ENCODE assay signal across 11 cellular contexts in genomic region chr3:139564290-139564861, GRCh38. TPM values are rescaled to one million over a fixed set of nuclear protein-coding genes. Genes with fewer than 3 reads are reported as not detected.
DNase-seq lines count a peak whose midpoint lies in the region; ATAC-seq and TF ChIP-seq lines count a peak whose summit lies in the region.
"Had no signal": no experiment of that assay in that cellular context is flagged by ENCODE, and none has a peak within 500 bp of the region (broad histone marks: within the 10 kb centered on the region; RNA-seq: fewer than 3 reads in every experiment).

No MANE protein-coding gene starts in this region.

- H3K27me3 ChIP-seq in endodermal cell (ENCODE audit: control insufficient read depth, insufficient read depth, low read length, poor library complexity, severe bottlenecking), result no peaks in the 10 kb centered on the region
- H3K27me3 ChIP-seq in MG63, result no peaks in the 10 kb centered on the region
- H3K27me3 ChIP-seq: BLaER1 treated with 17β-estradiol and CSF1 and Interleukin-3, amounts not matched to agents 10 nM and 100 nM had no signal

- H3K9me3 Mint-ChIP-seq in endodermal cell, result peaks cover 3% of the 10 kb centered on the region

- peaks cover 2% of the 10 kb centered on the region for H3K27me3 Mint-ChIP-seq in endodermal cell (ENCODE audit: insufficient read depth)

- ATAC-seq in GM19324 (IDR thresholded peaks at IDR 0.05; ENCODE audit: low FRiP score, unreplicated experiment), result no peak

- 66% methylated on average over 5 of the region's 5 CpGs; no CpG with 5 or more reads in 1 of the 2 experiments for WGBS in endodermal cell (ENCODE audit: insufficient coverage in 1 of 2, insufficient read length in 1 of 2), 2 experiments

- H3K4me3 Mint-ChIP-seq in endodermal cell, result no peak overlapping the region

- no peak overlapping the region for H3K27ac Mint-ChIP-seq in endodermal cell

- DNase-seq in NCI-H524 (lab: John Stamatoyannopoulos, UW) (peak; percentile 54 to 77), NCI-H524 treated with DMSO at 0.1 percent for 48 hours (lab: John Stamatoyannopoulos, UW) (no peak), NCI-H82 (lab: John Stamatoyannopoulos, UW) (peak; percentile 67), endodermal cell (peak; percentile 83), retinal pigment epithelial cell (ENCODE audit: low read depth) (no peak), GM19238 (ENCODE audit: insufficient read length, low spot score) (no peak), MG63 (no peak)
- DNase-seq: substantia nigra had no signal

- H3K36me3 ChIP-seq in endodermal cell (ENCODE audit: control insufficient read depth, insufficient read depth, low read length) (no peaks in the 10 kb centered on the region), MG63 (no peaks in the 10 kb centered on the region)
- H3K36me3 ChIP-seq: BLaER1 treated with 17β-estradiol and CSF1 and Interleukin-3, amounts not matched to agents 10 nM and 100 nM had no signal

- H3K9me3 ChIP-seq in endodermal cell (ENCODE audit: control insufficient read depth, low read length), result no peaks in the 10 kb centered on the region
- H3K9me3 ChIP-seq in MG63, result no peaks in the 10 kb centered on the region
- H3K9me3 ChIP-seq: BLaER1 treated with 17β-estradiol and CSF1 and Interleukin-3, amounts not matched to agents 10 nM and 100 nM had no signal

- no peaks in the 10 kb centered on the region for H3K36me3 Mint-ChIP-seq in endodermal cell (ENCODE audit: low read depth)

- H3K4me1 Mint-ChIP-seq in endodermal cell, result no peaks in the 10 kb centered on the region

- no peak overlapping the region for H3K27ac ChIP-seq in endodermal cell (ENCODE audit: low read depth, low read length)
- H3K27ac ChIP-seq: BLaER1 treated with 17β-estradiol and CSF1 and Interleukin-3, amounts not matched to agents 10 nM and 100 nM; HL-60 had no signal

- no peak overlapping the region for H3K4me3 ChIP-seq in endodermal cell (ENCODE audit: low read length)
- H3K4me3 ChIP-seq in retinal pigment epithelial cell (ENCODE audit: low read length), result no peak overlapping the region
- H3K4me3 ChIP-seq in MG63, result no peak overlapping the region
- H3K4me3 ChIP-seq: BLaER1 treated with 17β-estradiol and CSF1 and Interleukin-3, amounts not matched to agents 10 nM and 100 nM had no signal

- TF ChIP-seq CTCF in endodermal cell (conservative IDR thresholded peaks at IDR 0.05) (peak; percentile 74), retinal pigment epithelial cell (conservative IDR thresholded peaks at IDR 0.05; ENCODE audit: low read depth, low read length) (peak; percentile 66)

- no peak overlapping the region for H3K9ac ChIP-seq in endodermal cell (ENCODE audit: extremely low read depth, low read length, poor library complexity, severe bottlenecking)
- H3K9ac ChIP-seq: BLaER1 treated with 17β-estradiol and CSF1 and Interleukin-3, amounts not matched to agents 10 nM and 100 nM had no signal

- no peaks in the 10 kb centered on the region for H3K4me1 ChIP-seq in endodermal cell (ENCODE audit: control insufficient read depth, insufficient read depth, low read length)
- H3K4me1 ChIP-seq: BLaER1 treated with 17β-estradiol and CSF1 and Interleukin-3, amounts not matched to agents 10 nM and 100 nM had no signal

RNA-seq across cellular contexts. Expression of gene RBP1, which starts 24.8 kb away (rescaled TPM):
- 10 to 100 TPM; 77.9 to 80.6 TPM for total RNA-seq in endodermal cell
- 125 TPM for polyA plus RNA-seq in endodermal cell (2013, experiment 1 of 2)
- polyA plus RNA-seq in endodermal cell (2013, experiment 2 of 2), result 133 TPM
- total RNA-seq in MG63 (2014; rRNA removed; shearing (Covaris generic); ENCODE audit: low replicate concordance), result 1.8 TPM in 1 of 2 replicates, not detected in the other

Comparison
In these comparisons a context has a peak if more than half of its experiments do, and no peak if none do; other contexts are left out.
1. DNase-seq: peak in NCI-H524 (2 of 2), NCI-H82 (single experiment) and endodermal cell (single experiment); none in NCI-H524 treated with DMSO at 0.1 percent for 48 hours (single experiment), retinal pigment epithelial cell (single experiment), GM19238 (single experiment) and MG63 (single experiment).
2. RNA of gene RBP1, which starts 24.8 kb away (total RNA-seq): 77.9 to 80.6 TPM in endodermal cell; 1.8 TPM in MG63; every median in the first group is over 10 times any median in the second.